In the genomic region with DNA sequence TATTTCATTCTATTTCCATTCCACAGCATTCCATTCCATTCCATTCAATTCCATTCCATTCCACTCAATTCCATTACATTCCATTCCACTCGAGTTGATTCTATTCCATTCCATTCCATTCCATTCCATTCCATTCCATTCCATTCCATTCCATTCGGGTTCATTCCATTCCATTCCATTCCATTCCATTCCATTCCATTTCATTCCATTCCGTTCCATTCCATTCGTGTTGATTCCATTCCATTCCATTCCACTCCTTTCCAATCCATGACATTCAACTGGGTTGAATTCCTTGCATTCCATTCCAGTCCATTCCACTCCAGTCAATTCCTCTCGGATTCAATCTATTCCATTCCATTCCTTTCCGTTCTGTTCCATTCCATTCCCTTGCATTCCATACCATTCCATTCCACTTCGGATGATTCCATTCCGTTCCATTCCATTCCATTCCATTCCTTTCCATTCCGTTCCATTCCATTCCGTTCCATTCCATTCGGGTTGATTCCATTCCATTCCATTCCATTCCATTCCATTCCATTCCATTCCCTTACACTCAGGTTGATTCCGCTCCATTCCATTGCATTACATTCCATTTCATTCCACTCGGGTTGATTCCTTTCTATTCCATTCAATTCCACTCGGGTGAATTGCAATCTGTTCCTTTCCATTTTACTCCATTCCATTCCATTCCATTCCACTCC, we compare ENCODE assay signal across 8 cellular contexts.
DNase-seq lines count a peak whose midpoint lies in the region; ATAC-seq and TF ChIP-seq lines count a peak whose summit lies in the region.
"Not testable (repeated sequence)": the region's sequence is repeated elsewhere in the genome, so short reads cannot be mapped to it uniquely, and the experiment has no call there.

No MANE protein-coding gene starts in this region.

- WGBS in endodermal cell (ENCODE audit: insufficient coverage in 1 of 2, insufficient read length in 1 of 2), 2 experiments: 51 to 57% methylated on average over 10 to 12 of the region's 14 CpGs

- DNase-seq in endodermal cell; left colon; omental fat pad (ENCODE audit: low spot score); upper lobe of right lung: not testable (repeated sequence)

- H3K4me1 ChIP-seq in HUES48 (ENCODE audit: control insufficient read depth, insufficient read depth, low read length); endodermal cell (ENCODE audit: control insufficient read depth, insufficient read depth, low read length); upper lobe of right lung: not testable (repeated sequence)

- not testable (repeated sequence) for H3K9ac ChIP-seq in HUES48 (ENCODE audit: low read depth, low read length); endodermal cell (ENCODE audit: extremely low read depth, low read length, poor library complexity, severe bottlenecking)

- not testable (repeated sequence) for H3K4me3 Mint-ChIP-seq in endodermal cell

- not testable (repeated sequence) for H3K27me3 ChIP-seq in HUES48 (ENCODE audit: control insufficient read depth, insufficient read depth, low read length); endodermal cell (ENCODE audit: control insufficient read depth, insufficient read depth, low read length, poor library complexity, severe bottlenecking); upper lobe of right lung

- H3K4me3 ChIP-seq in HUES48 (ENCODE audit: low read depth, low read length) (peak overlapping the region; percentile 36; the same call in 1 of the 2 replicates), endodermal cell (ENCODE audit: low read length) (peak overlapping the region; percentile 15)
- not testable (repeated sequence) for H3K4me3 ChIP-seq in upper lobe of right lung

- not testable (repeated sequence) for H3K27ac Mint-ChIP-seq in endodermal cell

- H3K27ac ChIP-seq in HUES48 (ENCODE audit: low read depth, low read length); endodermal cell (ENCODE audit: low read depth, low read length); upper lobe of right lung: not testable (repeated sequence)

- peaks cover 68% of the 10 kb centered on the region for H3K36me3 Mint-ChIP-seq in endodermal cell (ENCODE audit: low read depth)

- not testable (repeated sequence) for H3K4me1 Mint-ChIP-seq in endodermal cell

- intact Hi-C loops in left colon (cut with DNase I, micrococcal nuclease); upper lobe of right lung (cut with DNase I): not testable (repeated sequence)

- peaks cover 23% of the 10 kb centered on the region for H3K27me3 Mint-ChIP-seq in endodermal cell (ENCODE audit: insufficient read depth)

- H3K9me3 ChIP-seq in HUES48 (ENCODE audit: control insufficient read depth, insufficient read depth, low read length) (peaks cover 75% of the 10 kb centered on the region), endodermal cell (ENCODE audit: control insufficient read depth, low read length) (peaks cover 73% of the 10 kb centered on the region), upper lobe of right lung (peaks cover 28% of the 10 kb centered on the region)

- peaks cover 93% of the 10 kb centered on the region for H3K9me3 Mint-ChIP-seq in endodermal cell

- not testable (repeated sequence) for H3K36me3 ChIP-seq in HUES48 (ENCODE audit: control insufficient read depth, insufficient read depth, low read length); endodermal cell (ENCODE audit: control insufficient read depth, insufficient read depth, low read length); upper lobe of right lung

- TF ChIP-seq CTCF in endodermal cell (conservative IDR thresholded peaks at IDR 0.05); omental fat pad (IDR thresholded peaks at IDR 0.05); upper lobe of right lung (IDR thresholded peaks at IDR 0.05): not testable (repeated sequence)

- ATAC-seq in GM18870 (IDR thresholded peaks at IDR 0.05; ENCODE audit: unreplicated experiment): peak; percentile 22
- ATAC-seq in GM21717 (IDR thresholded peaks at IDR 0.05; ENCODE audit: unreplicated experiment): peak; percentile 28
- ATAC-seq in HG03064 (IDR thresholded peaks at IDR 0.05; ENCODE audit: low read depth, unreplicated experiment): peak; percentile 25
- peak; percentile 27 for ATAC-seq in left colon
- peak; percentile 22 for ATAC-seq in omental fat pad (ENCODE audit: low FRiP score)
- peak; percentile 34 for ATAC-seq in upper lobe of right lung
